2 cellular contexts compared by ENCODE assay signal in genomic region chr7:44221231-44221791, GRCh38.
TF ChIP-seq lines count a peak whose summit lies in the region.

No MANE protein-coding gene starts in this region.

TF ChIP-seq in SK-N-SH, 30 proteins besides CTCF, POLR2A, EP300 and RAD21 (continued from another document):
- TF ChIP-seq, protein P1, sequence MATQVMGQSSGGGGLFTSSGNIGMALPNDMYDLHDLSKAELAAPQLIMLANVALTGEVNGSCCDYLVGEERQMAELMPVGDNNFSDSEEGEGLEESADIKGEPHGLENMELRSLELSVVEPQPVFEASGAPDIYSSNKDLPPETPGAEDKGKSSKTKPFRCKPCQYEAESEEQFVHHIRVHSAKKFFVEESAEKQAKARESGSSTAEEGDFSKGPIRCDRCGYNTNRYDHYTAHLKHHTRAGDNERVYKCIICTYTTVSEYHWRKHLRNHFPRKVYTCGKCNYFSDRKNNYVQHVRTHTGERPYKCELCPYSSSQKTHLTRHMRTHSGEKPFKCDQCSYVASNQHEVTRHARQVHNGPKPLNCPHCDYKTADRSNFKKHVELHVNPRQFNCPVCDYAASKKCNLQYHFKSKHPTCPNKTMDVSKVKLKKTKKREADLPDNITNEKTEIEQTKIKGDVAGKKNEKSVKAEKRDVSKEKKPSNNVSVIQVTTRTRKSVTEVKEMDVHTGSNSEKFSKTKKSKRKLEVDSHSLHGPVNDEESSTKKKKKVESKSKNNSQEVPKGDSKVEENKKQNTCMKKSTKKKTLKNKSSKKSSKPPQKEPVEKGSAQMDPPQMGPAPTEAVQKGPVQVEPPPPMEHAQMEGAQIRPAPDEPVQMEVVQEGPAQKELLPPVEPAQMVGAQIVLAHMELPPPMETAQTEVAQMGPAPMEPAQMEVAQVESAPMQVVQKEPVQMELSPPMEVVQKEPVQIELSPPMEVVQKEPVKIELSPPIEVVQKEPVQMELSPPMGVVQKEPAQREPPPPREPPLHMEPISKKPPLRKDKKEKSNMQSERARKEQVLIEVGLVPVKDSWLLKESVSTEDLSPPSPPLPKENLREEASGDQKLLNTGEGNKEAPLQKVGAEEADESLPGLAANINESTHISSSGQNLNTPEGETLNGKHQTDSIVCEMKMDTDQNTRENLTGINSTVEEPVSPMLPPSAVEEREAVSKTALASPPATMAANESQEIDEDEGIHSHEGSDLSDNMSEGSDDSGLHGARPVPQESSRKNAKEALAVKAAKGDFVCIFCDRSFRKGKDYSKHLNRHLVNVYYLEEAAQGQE (IDR thresholded peaks at IDR 0.05; ENCODE audit: low read depth, low read length): no peak
- TF ChIP-seq, protein P2, sequence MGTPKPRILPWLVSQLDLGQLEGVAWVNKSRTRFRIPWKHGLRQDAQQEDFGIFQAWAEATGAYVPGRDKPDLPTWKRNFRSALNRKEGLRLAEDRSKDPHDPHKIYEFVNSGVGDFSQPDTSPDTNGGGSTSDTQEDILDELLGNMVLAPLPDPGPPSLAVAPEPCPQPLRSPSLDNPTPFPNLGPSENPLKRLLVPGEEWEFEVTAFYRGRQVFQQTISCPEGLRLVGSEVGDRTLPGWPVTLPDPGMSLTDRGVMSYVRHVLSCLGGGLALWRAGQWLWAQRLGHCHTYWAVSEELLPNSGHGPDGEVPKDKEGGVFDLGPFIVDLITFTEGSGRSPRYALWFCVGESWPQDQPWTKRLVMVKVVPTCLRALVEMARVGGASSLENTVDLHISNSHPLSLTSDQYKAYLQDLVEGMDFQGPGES (IDR thresholded peaks at IDR 0.05; ENCODE audit: low read depth, low read length): no peak
- no peak for TF ChIP-seq TAF1 (IDR thresholded peaks at IDR 0.05; ENCODE audit: borderline replicate concordance, low read depth, low read length)
- TF ChIP-seq FOXJ3 (CRISPR knock-in tag; IDR thresholded peaks at IDR 0.05): no peak
- TF ChIP-seq MEF2A (IDR thresholded peaks at IDR 0.05; ENCODE audit: borderline replicate concordance, low read depth): no peak
- no peak for TF ChIP-seq MXI1 (IDR thresholded peaks at IDR 0.05; ENCODE audit: low read depth, low read length)
- no peak for TF ChIP-seq TCF12 (IDR thresholded peaks at IDR 0.05)
- no peak for TF ChIP-seq ZBTB33 (IDR thresholded peaks at IDR 0.05; ENCODE audit: borderline replicate concordance, low read depth)
- TF ChIP-seq RXRA (IDR thresholded peaks at IDR 0.05; ENCODE audit: borderline replicate concordance, low read depth): no peak
- TF ChIP-seq SMC3 (IDR thresholded peaks at IDR 0.05; ENCODE audit: low read depth, low read length): no peak
- TF ChIP-seq, protein P3, sequence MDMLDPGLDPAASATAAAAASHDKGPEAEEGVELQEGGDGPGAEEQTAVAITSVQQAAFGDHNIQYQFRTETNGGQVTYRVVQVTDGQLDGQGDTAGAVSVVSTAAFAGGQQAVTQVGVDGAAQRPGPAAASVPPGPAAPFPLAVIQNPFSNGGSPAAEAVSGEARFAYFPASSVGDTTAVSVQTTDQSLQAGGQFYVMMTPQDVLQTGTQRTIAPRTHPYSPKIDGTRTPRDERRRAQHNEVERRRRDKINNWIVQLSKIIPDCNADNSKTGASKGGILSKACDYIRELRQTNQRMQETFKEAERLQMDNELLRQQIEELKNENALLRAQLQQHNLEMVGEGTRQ (IDR thresholded peaks at IDR 0.05; ENCODE audit: borderline replicate concordance, low read depth, low read length): no peak
- TF ChIP-seq NRF1 (IDR thresholded peaks at IDR 0.05; ENCODE audit: low read depth, low read length): no peak
- no peak for TF ChIP-seq ELF1 (IDR thresholded peaks at IDR 0.05)
- TF ChIP-seq, protein P4, sequence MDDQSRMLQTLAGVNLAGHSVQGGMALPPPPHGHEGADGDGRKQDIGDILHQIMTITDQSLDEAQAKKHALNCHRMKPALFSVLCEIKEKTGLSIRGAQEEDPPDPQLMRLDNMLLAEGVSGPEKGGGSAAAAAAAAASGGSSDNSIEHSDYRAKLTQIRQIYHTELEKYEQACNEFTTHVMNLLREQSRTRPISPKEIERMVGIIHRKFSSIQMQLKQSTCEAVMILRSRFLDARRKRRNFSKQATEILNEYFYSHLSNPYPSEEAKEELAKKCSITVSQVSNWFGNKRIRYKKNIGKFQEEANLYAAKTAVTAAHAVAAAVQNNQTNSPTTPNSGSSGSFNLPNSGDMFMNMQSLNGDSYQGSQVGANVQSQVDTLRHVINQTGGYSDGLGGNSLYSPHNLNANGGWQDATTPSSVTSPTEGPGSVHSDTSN (IDR thresholded peaks at IDR 0.05): no peak
TF ChIP-seq in SK-N-SH: peak in this region for 0.

TF ChIP-seq in SK-N-SH treated with all-trans-retinoic acid at 6 μM for 48 hours, 23 proteins besides CTCF, POLR2A, EP300 and RAD21 (continued from another document):
- TF ChIP-seq, protein P5, sequence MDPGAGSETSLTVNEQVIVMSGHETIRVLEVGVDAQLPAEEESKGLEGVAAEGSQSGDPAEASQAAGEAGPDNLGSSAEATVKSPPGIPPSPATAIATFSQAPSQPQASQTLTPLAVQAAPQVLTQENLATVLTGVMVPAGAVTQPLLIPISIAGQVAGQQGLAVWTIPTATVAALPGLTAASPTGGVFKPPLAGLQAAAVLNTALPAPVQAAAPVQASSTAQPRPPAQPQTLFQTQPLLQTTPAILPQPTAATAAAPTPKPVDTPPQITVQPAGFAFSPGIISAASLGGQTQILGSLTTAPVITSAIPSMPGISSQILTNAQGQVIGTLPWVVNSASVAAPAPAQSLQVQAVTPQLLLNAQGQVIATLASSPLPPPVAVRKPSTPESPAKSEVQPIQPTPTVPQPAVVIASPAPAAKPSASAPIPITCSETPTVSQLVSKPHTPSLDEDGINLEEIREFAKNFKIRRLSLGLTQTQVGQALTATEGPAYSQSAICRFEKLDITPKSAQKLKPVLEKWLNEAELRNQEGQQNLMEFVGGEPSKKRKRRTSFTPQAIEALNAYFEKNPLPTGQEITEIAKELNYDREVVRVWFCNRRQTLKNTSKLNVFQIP (CRISPR knock-in tag; IDR thresholded peaks at IDR 0.05; ENCODE audit: borderline replicate concordance, low read depth): no peak
- TF ChIP-seq ZNF8 (CRISPR knock-in tag; IDR thresholded peaks at IDR 0.05): no peak
- TF ChIP-seq PPARA (CRISPR knock-in tag; IDR thresholded peaks at IDR 0.05; ENCODE audit: borderline replicate concordance): no peak
- no peak for TF ChIP-seq TCF4 (CRISPR knock-in tag; IDR thresholded peaks at IDR 0.05; ENCODE audit: borderline replicate concordance)
- no peak for TF ChIP-seq OSR1 (CRISPR knock-in tag; IDR thresholded peaks at IDR 0.05)
- TF ChIP-seq GLIS3 (CRISPR knock-in tag; IDR thresholded peaks at IDR 0.05): no peak
- TF ChIP-seq CREB5 (CRISPR knock-in tag; IDR thresholded peaks at IDR 0.05; ENCODE audit: low read depth): no peak
TF ChIP-seq in SK-N-SH treated with all-trans-retinoic acid at 6 μM for 48 hours: peak in this region for 0.
